In the genomic region with DNA sequence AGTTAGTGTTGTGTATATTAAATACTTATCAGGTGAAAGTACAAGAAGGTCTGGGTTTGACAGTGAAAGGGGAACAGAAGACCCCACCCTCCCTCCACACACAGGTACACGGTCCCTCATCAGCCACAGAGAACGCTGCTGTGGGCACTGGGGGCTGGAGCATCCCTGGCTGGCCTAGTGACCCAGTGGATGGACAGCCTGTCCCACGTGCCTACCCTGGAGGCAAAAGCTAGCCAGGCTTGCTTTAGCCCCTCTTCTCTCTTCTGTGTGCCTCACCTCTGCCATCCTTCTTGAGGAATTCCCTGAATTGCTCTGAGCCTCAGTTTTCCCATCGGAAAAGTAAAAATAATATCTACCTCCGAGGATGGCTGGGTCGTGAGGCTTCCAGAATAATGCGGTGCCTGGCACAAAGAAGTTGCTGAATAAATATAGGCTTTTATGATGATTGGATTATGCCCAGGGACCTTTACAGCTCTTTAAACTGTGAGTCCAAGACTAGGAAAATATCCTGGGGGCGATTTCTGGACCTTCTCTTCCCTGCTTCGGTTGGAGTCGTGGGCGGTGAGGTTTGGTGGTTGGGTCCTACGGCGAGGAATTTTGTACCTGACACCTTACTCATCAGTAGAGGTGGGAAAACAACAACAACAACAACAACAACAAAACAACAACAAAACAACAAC, we compare ENCODE assay signal across 9 cellular contexts. TPM values are rescaled to one million over a fixed set of nuclear protein-coding genes. Genes with fewer than 3 reads are reported as not detected.
A peak's percentile ranks its signal among the peaks of the same experiment; 100 is the strongest.
DNase-seq lines count a peak whose midpoint lies in the region; ATAC-seq, FAIRE-seq and TF ChIP-seq lines count a peak whose summit lies in the region.
"Had no signal": no experiment of that assay in that cellular context is flagged by ENCODE, and none has a peak within 500 bp of the region (broad histone marks: within the 10 kb centered on the region; RNA-seq: fewer than 3 reads in every experiment).

No MANE protein-coding gene starts in this region.

- DNase-seq in G401 (ENCODE audit: low spot score), result peak; percentile 24
- DNase-seq in PC-9, result no peak
- no peak for DNase-seq in endothelial cell (ENCODE audit: low spot score)
- no peak for DNase-seq in osteoblast (ENCODE audit: insufficient read length, low spot score, missing footprints)
- no peak for DNase-seq in GM19239 (ENCODE audit: insufficient read length, low spot score)
- DNase-seq in iPS-NIHi11 (ENCODE audit: low spot score), result no peak
- no peak for DNase-seq in T1000 (lab: John Stamatoyannopoulos, UW)
- DNase-seq: NCI-H1694 treated with DMSO at 0.1 percent for 48 hours had no signal

- no peaks in the 10 kb centered on the region for H3K79me2 ChIP-seq in PC-9 (ENCODE audit: low read depth)
- H3K79me2 ChIP-seq in osteoblast (ENCODE audit: insufficient read depth, low read length), result no peaks in the 10 kb centered on the region

- H3K4me1 ChIP-seq in PC-9 (replicated peaks; ENCODE audit: insufficient read depth), result peaks cover 11% of the 10 kb centered on the region
- H3K4me1 ChIP-seq in osteoblast (ENCODE audit: insufficient read depth, low read length), result peaks cover 3% of the 10 kb centered on the region

- H3K36me3 ChIP-seq in PC-9 (ENCODE audit: low read depth), result no peaks in the 10 kb centered on the region
- no peaks in the 10 kb centered on the region for H3K36me3 ChIP-seq in osteoblast (ENCODE audit: insufficient read depth, low read length)

- peaks cover 7% of the 10 kb centered on the region for H3K4me1 Mint-ChIP-seq in endothelial cell (ENCODE audit: unreplicated experiment)

- no peak overlapping the region for H3K27ac Mint-ChIP-seq in endothelial cell (ENCODE audit: unreplicated experiment)

- intact Hi-C loops in PC-9 (cut with micrococcal nuclease; ENCODE audit: unreplicated experiment), result loop anchor here (2.0 kb wide), 1 partner anchor 35 kb away; no protein-coding TSS in a partner anchor

- H2AFZ ChIP-seq in PC-9 (peak overlapping the region; percentile 89; the same call in 1 of the 2 replicates), osteoblast (ENCODE audit: low read length) (no peak overlapping the region)

- H3F3A ChIP-seq in PC-9 (ENCODE audit: insufficient read depth, low read depth), result peaks cover 13% of the 10 kb centered on the region

- POLR2A ChIA-PET in PC-9 (lab: Charles Lee; ENCODE audit: unreplicated experiment), result interaction anchor here (0.7 kb wide), 1 partner anchor 1160 kb away, joined by 3 read pairs; no protein-coding TSS in a partner anchor

- H3K9me3 ChIP-seq in PC-9 (ENCODE audit: insufficient read depth, low read depth), result no peaks in the 10 kb centered on the region
- no peaks in the 10 kb centered on the region for H3K9me3 ChIP-seq in osteoblast (ENCODE audit: low read depth, low read length)

- H3K4me3 Mint-ChIP-seq in endothelial cell (ENCODE audit: unreplicated experiment), result peak overlapping the region; percentile 86

- CTCF ChIA-PET in PC-9 (lab: Charles Lee), result interaction anchor here (0.5 to 1.0 kb wide), 3 partner anchors 36 to 205 kb away, joined by 4 to 10 read pairs (median 4); no protein-coding TSS in a partner anchor

- TSS peak; percentile 62 for BruUV-seq in PC-9 (replicated peaks; lab: Mats Ljungman, UMichigan)

- H4K20me1 ChIP-seq in PC-9 (ENCODE audit: insufficient read depth) (no peaks in the 10 kb centered on the region), osteoblast (ENCODE audit: insufficient read depth, low read length) (no peaks in the 10 kb centered on the region)

- H3K27me3 Mint-ChIP-seq in endothelial cell (ENCODE audit: unreplicated experiment), result no peaks in the 10 kb centered on the region

- H3K27me3 ChIP-seq in PC-9 (ENCODE audit: insufficient read depth, low read depth), result no peaks in the 10 kb centered on the region
- peaks cover 34% of the 10 kb centered on the region for H3K27me3 ChIP-seq in osteoblast (ENCODE audit: insufficient read depth, low read length)

- H3K9me3 Mint-ChIP-seq in endothelial cell (ENCODE audit: unreplicated experiment), result no peaks in the 10 kb centered on the region

- ATAC-seq in GM19455 (IDR thresholded peaks at IDR 0.05; ENCODE audit: unreplicated experiment), result no peak

- H3K4me3 ChIP-seq in PC-9 (peak overlapping the region; percentile 73), osteoblast (ENCODE audit: insufficient read depth, low read length) (no peak overlapping the region)

- peak overlapping the region; percentile 84 for H3K4me2 ChIP-seq in PC-9
- H3K4me2 ChIP-seq in osteoblast (ENCODE audit: insufficient read depth, low read length), result peak overlapping the region; percentile 80

- 0 out of 2 replicates have a peak overlapping the region, but pooled peaks have one; percentile 9 for H3K27ac ChIP-seq in PC-9
- no peak overlapping the region for H3K27ac ChIP-seq in osteoblast (ENCODE audit: low read depth, low read length)

- TF ChIP-seq CTCF in PC-9 (conservative IDR thresholded peaks at IDR 0.05), result no peak
- no peak for TF ChIP-seq CTCF in endothelial cell (IDR thresholded peaks at IDR 0.05; ENCODE audit: unreplicated experiment)
- TF ChIP-seq CTCF in osteoblast (IDR thresholded peaks at IDR 0.05; ENCODE audit: extremely low read depth, low read depth, low read length), result no peak

- FAIRE-seq in GM19239 (lab: Jason Lieb, UNC), result no peak

- in situ Hi-C loops in G401 (cut with HindIII; ENCODE audit: low sequenced_read_pairs), result loop anchor here (25.0 kb wide), 1 partner anchor 201 kb away; no protein-coding TSS in a partner anchor

- no peaks in the 10 kb centered on the region for H3K9me2 ChIP-seq in PC-9 (ENCODE audit: insufficient read depth)

- H3K36me3 Mint-ChIP-seq in endothelial cell (ENCODE audit: low read depth, unreplicated experiment), result no peaks in the 10 kb centered on the region

RNA-seq across cellular contexts. Expression of a gene that starts 0.9 kb away (rescaled TPM):
- 0.62 and 1.5 TPM in 2 replicates for total RNA-seq in G401 (2014; rRNA removed; shearing (Covaris generic))
- total RNA-seq in PC-9 (2021) (5.5 and 8.1 TPM in 2 replicates), endothelial cell (ENCODE audit: unreplicated experiment) (3.1 TPM), osteoblast (under 0.01 TPM in 1 of 2 replicates, not detected in the other)

RNA-seq across cellular contexts. Expression of a gene that starts 43.2 kb away (rescaled TPM):
- total RNA-seq in G401 (2014; rRNA removed; shearing (Covaris generic)), result not detected in 2 replicates
- total RNA-seq in PC-9 (2021) (4.2 and 5.0 TPM in 2 replicates), endothelial cell (ENCODE audit: unreplicated experiment) (not detected), osteoblast (under 0.01 TPM in 2 replicates)
